In genomic region chr19:7863157-7863970, GRCh38 we compare ENCODE assay signal across 13 cellular contexts. TPM values are rescaled to one million over a fixed set of nuclear protein-coding genes. Genes with fewer than 3 reads are reported as not detected.
DNase-seq lines count a peak whose midpoint lies in the region; ATAC-seq, FAIRE-seq and TF ChIP-seq lines count a peak whose summit lies in the region.
"Had no signal": no experiment of that assay in that cellular context is flagged by ENCODE, and none has a peak within 500 bp of the region (broad histone marks: within the 10 kb centered on the region; RNA-seq: fewer than 3 reads in every experiment).

No MANE protein-coding gene starts in this region.

- no peak for FAIRE-seq in kidney (lab: Jason Lieb, UNC)

- H3K4me1 ChIP-seq in BLaER1 (peaks cover 63% of the 10 kb centered on the region), NT2/D1 (ENCODE audit: insufficient read depth, insufficient read length) (peaks cover 47% of the 10 kb centered on the region), kidney (ENCODE audit: control insufficient read depth in 1 of 2, insufficient read depth in 1 of 2, low read depth in 1 of 2, low read length in 2 of 2) (peaks cover 0 to 3% of the 10 kb centered on the region in 2 donors), testis (peaks cover 1% of the 10 kb centered on the region)

- TF ChIP-seq POLR2A in testis (IDR thresholded peaks at IDR 0.05), result no peak

- TF ChIP-seq CTCF in kidney (IDR thresholded peaks at IDR 0.05; ENCODE audit: borderline replicate concordance, extremely low read depth, insufficient read depth), result no peak
- no peak for TF ChIP-seq CTCF in testis (IDR thresholded peaks at IDR 0.05)

- H3K27ac ChIP-seq in BLaER1 (no peak overlapping the region), kidney (ENCODE audit: low read depth in 2 of 2, low read length in 2 of 2) (no peak overlapping the region), testis (no peak overlapping the region)
- H3K27ac ChIP-seq: gastrocnemius medialis, GM23248, lower lobe of right lung, thyroid gland had no signal

- ATAC-seq in GM21390 (IDR thresholded peaks at IDR 0.05; ENCODE audit: unreplicated experiment) (no peak), HG02852 (IDR thresholded peaks at IDR 0.05; ENCODE audit: unreplicated experiment) (no peak)
- ATAC-seq: gastrocnemius medialis had no signal

- 54 to 72% methylated on average over 13 to 53 of the region's 83 CpGs for WGBS in testis, 2 donors

- H4K20me1 ChIP-seq in BLaER1, result peaks cover 32% of the 10 kb centered on the region

- H3K9me3 ChIP-seq in BLaER1, result no peaks in the 10 kb centered on the region
- H3K9me3 ChIP-seq in NT2/D1 (ENCODE audit: insufficient read depth, low read length), result no peaks in the 10 kb centered on the region
- H3K9me3 ChIP-seq in kidney (ENCODE audit: control insufficient read depth in 1 of 2, low read length in 2 of 2), result no peaks in the 10 kb centered on the region
- H3K9me3 ChIP-seq in testis, result no peaks in the 10 kb centered on the region
- H3K9me3 ChIP-seq: gastrocnemius medialis, lower lobe of right lung, thyroid gland had no signal

- DNase-seq in NT2/D1 (ENCODE audit: low read depth, low spot score) (no peak), kidney (peak; percentile 77), testis (no peak)
- DNase-seq: gastrocnemius medialis had no signal

- intact Hi-C loops in kidney (cut with DNase I) (no loop called here), testis (cut with DNase I; ENCODE audit: low total_unique reads) (no loop called here)

- peaks cover 48% of the 10 kb centered on the region for H3K27me3 ChIP-seq in BLaER1
- peaks cover 41% of the 10 kb centered on the region for H3K27me3 ChIP-seq in NT2/D1 (ENCODE audit: insufficient read depth, insufficient read length)
- H3K27me3 ChIP-seq in testis, result no peaks in the 10 kb centered on the region
- H3K27me3 ChIP-seq: thyroid gland had no signal

- H3K9ac ChIP-seq in BLaER1 (no peak overlapping the region), NT2/D1 (ENCODE audit: insufficient read length, low read depth) (peak overlapping the region; percentile 4), kidney (ENCODE audit: low read length in 2 of 2) (no peak overlapping the region)
- H3K9ac ChIP-seq: GM23248 had no signal

- H3K36me3 ChIP-seq in BLaER1 (no peaks in the 10 kb centered on the region), NT2/D1 (ENCODE audit: insufficient read depth, insufficient read length, low read length) (no peaks in the 10 kb centered on the region), kidney (ENCODE audit: control insufficient read depth in 1 of 2, insufficient read depth in 2 of 2, low read length in 2 of 2) (no peaks in the 10 kb centered on the region), testis (ENCODE audit: low read depth, missing control alignments) (no peaks in the 10 kb centered on the region)
- H3K36me3 ChIP-seq: gastrocnemius medialis, lower lobe of right lung, thyroid gland had no signal

- peak overlapping the region; percentile 47; the same call in 1 of the 2 replicates for H3K4me2 ChIP-seq in BLaER1

- H3K4me3 ChIP-seq in BLaER1 (no peak overlapping the region), NT2/D1 (ENCODE audit: insufficient read length, low read depth) (no peak overlapping the region), kidney (ENCODE audit: low read length in 2 of 2) (no peak overlapping the region), testis (peak overlapping the region in 1 of 2 donors; percentile 39)
- H3K4me3 ChIP-seq: gastrocnemius medialis, GM23248 had no signal

RNA-seq across cellular contexts. Expression of gene PRR36, which starts 10.8 kb away (rescaled TPM):
- 4.2 TPM for total RNA-seq in kidney
- polyA plus RNA-seq in kidney (ENCODE audit: insufficient read depth, low read depth, low replicate concordance), result 1.1 TPM
- 1 to 10 TPM; 2.9 to 3.3 TPM for total RNA-seq in testis
- 0.50 TPM for polyA plus RNA-seq in testis (ENCODE audit: insufficient read depth, low read depth, low replicate concordance)
- total RNA-seq: dermis blood vessel endothelial cell, gastrocnemius medialis, GM23248 had no signal
- polyA plus RNA-seq: GM23248 had no signal

RNA-seq across cellular contexts. Expression of gene LRRC8E, which starts 24.9 kb away (rescaled TPM):
- total RNA-seq in kidney (9.1 TPM), testis (1 to 10 TPM in 1 of 2 donors, under 1 TPM in 1; 0.79 to 1.4 TPM)
- polyA plus RNA-seq in kidney (ENCODE audit: insufficient read depth, low read depth, low replicate concordance) (2.2 TPM), testis (ENCODE audit: insufficient read depth, low read depth, low replicate concordance) (0.92 TPM)
- total RNA-seq: CD8-positive, alpha-beta T cell had no signal

RNA-seq across cellular contexts. Expression of gene EVI5L, which starts 33.3 kb away (rescaled TPM):
- total RNA-seq in kidney (15.9 TPM), testis (10 to 100 TPM; 45.8 to 68.9 TPM)
- polyA plus RNA-seq in kidney (ENCODE audit: insufficient read depth, low read depth, low replicate concordance) (14.5 TPM), testis (ENCODE audit: insufficient read depth, low read depth, low replicate concordance) (69.3 TPM)

RNA-seq across cellular contexts. Expression of gene MAP2K7, which starts 40.3 kb away (rescaled TPM):
- total RNA-seq in kidney (37.0 TPM), testis (10 to 100 TPM; 30.6 to 44.0 TPM)
- polyA plus RNA-seq in kidney (ENCODE audit: insufficient read depth, low read depth, low replicate concordance) (16.7 TPM), testis (ENCODE audit: insufficient read depth, low read depth, low replicate concordance) (34.8 TPM)

RNA-seq across cellular contexts. Expression of gene TGFBR3L, which starts 51.3 kb away (rescaled TPM):
- total RNA-seq in kidney, result 0.44 TPM
- polyA plus RNA-seq in kidney (ENCODE audit: insufficient read depth, low read depth, low replicate concordance), result 1.5 TPM
- 1 to 10 TPM in 1 of 2 donors, not detected in 1; 2.2 TPM for total RNA-seq in testis
- polyA plus RNA-seq in testis (ENCODE audit: insufficient read depth, low read depth, low replicate concordance), result 1.2 TPM
- total RNA-seq: dermis blood vessel endothelial cell, HT-29, thyroid gland had no signal
